Comparison of ENCODE assay signal across 25 cellular contexts in the genomic region with DNA sequence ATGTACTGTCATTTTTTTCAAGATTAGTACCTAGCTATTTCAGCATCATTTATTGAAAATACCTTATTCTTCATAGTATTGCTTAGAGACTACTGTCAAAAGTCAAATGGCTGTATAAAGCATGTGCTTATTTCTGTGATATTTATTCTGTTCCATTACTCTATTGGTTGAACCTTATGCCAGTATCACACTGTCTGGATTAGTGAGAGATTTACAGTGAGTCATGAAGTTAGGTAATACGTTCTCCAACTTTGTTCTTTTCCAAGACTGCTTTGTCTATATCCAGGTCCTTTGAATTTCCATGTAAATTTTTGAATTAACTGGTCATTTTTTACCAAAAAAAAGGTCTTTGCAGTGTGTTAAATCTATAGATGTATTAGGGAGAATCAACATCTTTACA. TPM values are rescaled to one million over a fixed set of nuclear protein-coding genes. Genes with fewer than 3 reads are reported as not detected.
"Had no signal": no experiment of that assay in that cellular context is flagged by ENCODE, and none has a peak within 500 bp of the region (broad histone marks: within the 10 kb centered on the region; RNA-seq: fewer than 3 reads in every experiment).

No MANE protein-coding gene starts in this region.

- ATAC-seq: activated CD4-positive, alpha-beta T cell treated with anti-CD3 and anti-CD28 coated beads for 36 hours; activated naive CD4-positive, alpha-beta T cell treated with anti-CD3 and anti-CD28 coated beads, Interleukin-2, amount 50 U/mL, for 72 hours; activated T-helper 17 cell treated with anti-CD3 and anti-CD28 coated beads, Interleukin-2, amount 50 U/mL, for 72 hours; gastroesophageal sphincter; left ventricle myocardium superior; sciatic nerve; stimulated activated naive B cell treated with anti-CD40 and anti-IgM and Interleukin-4, amounts not matched to agents 10 μg/mL and 1 μg/mL and 100 μg/mL, for 72 hours; T-helper 17 cell had no signal

- H3K9me3 ChIP-seq: ascending aorta, gastroesophageal sphincter, neutrophil, ovary, transverse colon had no signal

- DNase-seq: activated B cell treated with CpG ODN at 0.5 μM for 24 hours; activated CD4-positive, alpha-beta T cell treated with anti-CD3 and anti-CD28 coated beads for 36 hours; activated CD4-positive, alpha-beta T cell treated with anti-CD3 and anti-CD28 coated beads, Interleukin-2, amount 50 U/mL, for 4 hours; activated CD8-positive, alpha-beta memory T cell treated with anti-CD3 and anti-CD28 coated beads for 24 hours; activated CD8-positive, alpha-beta memory T cell treated with anti-CD3 and anti-CD28 coated beads, Interleukin-2, amount 50 U/mL, for 4 hours; activated T-cell treated with anti-CD3 and anti-CD28 coated beads, Interleukin-2, amount 50 U/mL, for 24 hours; brain microvascular endothelial cell; cortex of kidney; head of caudate nucleus; hypothalamus; left ventricle myocardium superior; ovary; stimulated activated CD4-positive, alpha-beta T cell treated with anti-CD3 and anti-CD28 coated beads, Interleukin-2, amount 100 ng/mL, for 48 hours; stimulated activated CD8-positive, alpha-beta memory T cell treated with anti-CD3 and anti-CD28 coated beads, Interleukin-4, amount 100 ng/mL, for 48 hours; stimulated activated naive B cell treated with anti-CD40 and anti-IgM and Interleukin-4, amounts not matched to agents 10 μg/mL and 1 μg/mL and 100 μg/mL, for 72 hours; T-helper 17 cell; transverse colon had no signal

- H3K27me3 ChIP-seq: ascending aorta, brain microvascular endothelial cell, gastroesophageal sphincter, neutrophil, ovary, transverse colon had no signal

- H3K4me3 ChIP-seq: ascending aorta, gastroesophageal sphincter, ovary, transverse colon had no signal

- H3K36me3 ChIP-seq: ascending aorta, brain microvascular endothelial cell, gastroesophageal sphincter, neutrophil, ovary, transverse colon had no signal

- FAIRE-seq: islet of Langerhans, urothelium cell line had no signal

- H3K4me1 ChIP-seq: ascending aorta, gastroesophageal sphincter, transverse colon had no signal

RNA-seq across cellular contexts. Expression of gene RNF217, which starts 18.6 kb away (rescaled TPM):
- total RNA-seq: activated B cell treated with CpG ODN at 0.5 μM for 24 hours had no signal
